11 cellular contexts compared by ENCODE assay signal in genomic region chr12:51911788-51912711, GRCh38. TPM values are rescaled to one million over a fixed set of nuclear protein-coding genes. Genes with fewer than 3 reads are reported as not detected.
A peak's percentile ranks its signal among the peaks of the same experiment; 100 is the strongest.
DNase-seq lines count a peak whose midpoint lies in the region; ATAC-seq and TF ChIP-seq lines count a peak whose summit lies in the region.
"Had no signal": no experiment of that assay in that cellular context is flagged by ENCODE, and none has a peak within 500 bp of the region (broad histone marks: within the 10 kb centered on the region; RNA-seq: fewer than 3 reads in every experiment).

No MANE protein-coding gene starts in this region.

- H3K27me3 ChIP-seq in H7 (ENCODE audit: control insufficient read depth, insufficient read depth, low read length) (peaks cover 10% of the 10 kb centered on the region; the same call in 1 of the 2 replicates), heart left ventricle (peaks cover 0 to 12% (median 2%) of the 10 kb centered on the region in 9 donors), rectal smooth muscle tissue (ENCODE audit: control insufficient read depth, insufficient read depth, low read length) (peaks cover 6% of the 10 kb centered on the region)

- H3K36me3 ChIP-seq in H7 (replicated peaks; ENCODE audit: control insufficient read depth, insufficient read depth, low read length) (no peaks in the 10 kb centered on the region), heart left ventricle (peaks cover 0 to 33% (median 22%) of the 10 kb centered on the region in 9 donors), rectal smooth muscle tissue (ENCODE audit: control insufficient read depth, insufficient read depth, low read length) (peaks cover 8% of the 10 kb centered on the region)

- WGBS in heart left ventricle, 4 donors, result 51 to 66% (median 54%) methylated on average over 8 of the region's 8 CpGs

- TF ChIP-seq POLR2A in heart left ventricle (IDR thresholded peaks at IDR 0.05), result no peak

- ATAC-seq in heart left ventricle (peak; percentile 54 to 84 (median 64)), GM18511 (IDR thresholded peaks at IDR 0.05; ENCODE audit: unreplicated experiment) (no peak)

- H3K27ac ChIP-seq in heart left ventricle (peak overlapping the region; percentile 25 to 95 (median 78)), rectal smooth muscle tissue (ENCODE audit: low read depth, low read length) (no peak overlapping the region)

- intact Hi-C loops in heart left ventricle (cut with DNase I), result no loop called here

- peak; percentile 70 for DNase-seq in H7
- peak in 4 of 5 donors; percentile 63 to 75 (median 68) for DNase-seq in heart left ventricle
- DNase-seq in SHP77 treated with DMSO at 0.1 percent for 48 hours (lab: John Stamatoyannopoulos, UW), result no peak
- DNase-seq in cerebellar cortex (ENCODE audit: low spot score), result no peak
- no peak for DNase-seq in C1 segment of cervical spinal cord (lab: John Stamatoyannopoulos, UW)
- DNase-seq: immature natural killer cell, NCI-H82 had no signal

- TF ChIP-seq CTCF in heart left ventricle (IDR thresholded peaks at IDR 0.05), result no peak

- no peaks in the 10 kb centered on the region for H3K9me3 ChIP-seq in heart left ventricle

- H3K9ac ChIP-seq in rectal smooth muscle tissue (ENCODE audit: low read length), result no peak overlapping the region

- H3K4me1 ChIP-seq in heart left ventricle, result peaks cover 6 to 74% (median 61%) of the 10 kb centered on the region in 12 donors
- H3K4me1 ChIP-seq in rectal smooth muscle tissue (ENCODE audit: control insufficient read depth, insufficient read depth, low read length), result no peaks in the 10 kb centered on the region

- H3K4me3 ChIP-seq in H7 (ENCODE audit: insufficient read depth, low read depth, low read length) (no peak overlapping the region), heart left ventricle (peak overlapping the region in 9 of 12 donors; percentile 25 to 65 (median 38)), rectal smooth muscle tissue (ENCODE audit: low read length) (peak overlapping the region; percentile 36)

TF ChIP-seq in PFSK-1, 5 proteins besides CTCF, POLR2A, EP300 and RAD21:
- TF ChIP-seq TAF1 (IDR thresholded peaks at IDR 0.05; ENCODE audit: borderline replicate concordance, insufficient read depth, low read length), result 0 out of 2 replicates have a peak, but pooled peaks have one; percentile 34
- TF ChIP-seq FOXP2 (optimal IDR thresholded peaks at IDR 0.05; ENCODE audit: borderline replicate concordance, extremely low read depth, extremely low read length, insufficient read depth), result no peak
- peak in 1 of 2 experiments; percentile 43; a peak in 1 of 4 replicates for TF ChIP-seq REST (IDR thresholded peaks at IDR 0.05; ENCODE audit: insufficient read depth in 1 of 2, low read depth in 2 of 2, low read length in 2 of 2)
- TF ChIP-seq SIN3A (IDR thresholded peaks at IDR 0.05; ENCODE audit: borderline replicate concordance, insufficient read depth, low read length), result 0 out of 2 replicates have a peak, but pooled peaks have one; percentile 48
- TF ChIP-seq POLR2AphosphoS5 (IDR thresholded peaks at IDR 0.05; ENCODE audit: low read depth, low read length), result peak; percentile 55
TF ChIP-seq in PFSK-1: peak in this region for 4.

RNA-seq across cellular contexts. Expression of gene ACVRL1, which starts 4.7 kb away (rescaled TPM):
- total RNA-seq in H7 (2014; rRNA removed; shearing (Covaris generic)), result 0.07 and 0.33 TPM in 2 replicates
- 101 TPM for polyA plus RNA-seq in PFSK-1 (2012; ENCODE audit: insufficient read length, low read depth)
- 100 to 1,000 TPM in 1 of 9 donors, 10 to 100 TPM in 8; 23.5 to 116 (median 33.4) TPM for total RNA-seq in heart left ventricle
- polyA plus RNA-seq in heart left ventricle, result 10 to 100 TPM; 20.5 to 35.1 TPM

RNA-seq across cellular contexts. Expression of gene ANKRD33, which starts 24.1 kb away (rescaled TPM):
- total RNA-seq in H7 (2014; rRNA removed; shearing (Covaris generic)), result 0.17 and 1.6 TPM in 2 replicates
- polyA plus RNA-seq in PFSK-1 (2012; ENCODE audit: insufficient read length, low read depth), result 0.21 TPM
- not detected for total RNA-seq in heart left ventricle
- polyA plus RNA-seq in heart left ventricle, result not detected
- total RNA-seq: bronchial epithelial cell had no signal
- polyA plus RNA-seq: immature natural killer cell had no signal

RNA-seq across cellular contexts. Expression of gene ACVR1B, which starts 39.4 kb away (rescaled TPM):
- total RNA-seq in H7 (2014; rRNA removed; shearing (Covaris generic)), result 14.1 and 14.9 TPM in 2 replicates
- 13.6 TPM for polyA plus RNA-seq in PFSK-1 (2012; ENCODE audit: insufficient read length, low read depth)
- total RNA-seq in heart left ventricle, result 10 to 100 TPM in 7 of 9 donors, 1 to 10 TPM in 2; 7.4 to 19.8 (median 11.6) TPM
- polyA plus RNA-seq in heart left ventricle, result 10 to 100 TPM in 1 of 2 donors, 1 to 10 TPM in 1; 7.7 to 13.3 TPM

Comparison
In these comparisons a context has a peak if more than half of its experiments do, and no peak if none do; other contexts are left out.
1. DNase-seq: peak in H7 (single experiment) and heart left ventricle (4 of 5); none in SHP77 treated with DMSO at 0.1 percent for 48 hours (single experiment), cerebellar cortex (single experiment) and C1 segment of cervical spinal cord (0 of 14).
2. RNA of gene ACVRL1, which starts 4.7 kb away (total RNA-seq): 23.5 to 116 TPM in heart left ventricle; 0.07 to 0.33 TPM in H7; every median in the first group is over 10 times any median in the second.